ENCODE assay signal across 34 cellular contexts in the genomic region with DNA sequence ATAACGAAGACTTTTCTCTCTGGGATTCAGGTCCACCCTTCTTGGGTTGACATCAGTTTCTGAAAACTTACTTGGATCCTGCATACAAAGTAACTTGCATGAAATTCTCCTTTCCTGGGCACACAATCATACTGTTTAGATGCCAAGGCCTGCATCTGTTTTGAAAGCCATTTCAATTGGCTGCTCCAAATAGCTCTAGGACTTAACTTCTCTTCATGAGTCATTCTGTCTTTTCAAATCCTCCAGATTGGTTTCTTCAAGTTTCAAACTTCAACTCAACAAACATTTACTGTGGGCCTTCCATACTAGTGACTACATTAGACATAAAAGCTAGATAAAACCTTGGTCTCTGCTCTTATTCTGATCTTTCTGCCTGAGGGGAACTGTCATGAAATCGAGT. TPM values are rescaled to one million over a fixed set of nuclear protein-coding genes. Genes with fewer than 3 reads are reported as not detected.
DNase-seq lines count a peak whose midpoint lies in the region; ATAC-seq, FAIRE-seq and TF ChIP-seq lines count a peak whose summit lies in the region.
"Had no signal": no experiment of that assay in that cellular context is flagged by ENCODE, and none has a peak within 500 bp of the region (broad histone marks: within the 10 kb centered on the region; RNA-seq: fewer than 3 reads in every experiment).

No MANE protein-coding gene starts in this region.

- WGBS in psoas muscle, 3 donors, result 48 to 66% (median 52%) methylated on average over 2 of the region's 2 CpGs

- TF ChIP-seq POLR2A in GM12892 (IDR thresholded peaks at IDR 0.05; ENCODE audit: low read depth, low read length), result no peak

- no peak overlapping the region for H3K4me3 ChIP-seq in psoas muscle
- H3K4me3 ChIP-seq: ascending aorta, HAP-1, K562, pancreas, upper lobe of left lung had no signal

- FAIRE-seq in GM12892 (lab: Jason Lieb, UNC), result peak; percentile 80
- FAIRE-seq: K562, keratinocyte, pancreas had no signal

- H3K27ac ChIP-seq in psoas muscle, result peak overlapping the region; percentile 56
- H3K27ac ChIP-seq: ascending aorta, pancreas, upper lobe of left lung, VCaP had no signal

- no peaks in the 10 kb centered on the region for H3K9me3 Mint-ChIP-seq in brain
- H3K9me3 Mint-ChIP-seq: mesothelial cell of epicardium, nephron progenitor cell had no signal

- H3K4me1 ChIP-seq in psoas muscle, result peaks cover 31% of the 10 kb centered on the region
- H3K4me1 ChIP-seq: ascending aorta, HAP-1, pancreas, upper lobe of left lung had no signal

- TF ChIP-seq CTCF in brain (conservative IDR thresholded peaks at IDR 0.05) (no peak), psoas muscle (IDR thresholded peaks at IDR 0.05) (no peak)

- peaks cover 31% of the 10 kb centered on the region for H3K4me1 Mint-ChIP-seq in brain
- H3K4me1 Mint-ChIP-seq: CD14-positive monocyte had no signal

- H3K9me3 ChIP-seq in psoas muscle, result no peaks in the 10 kb centered on the region
- H3K9me3 ChIP-seq: ascending aorta, HAP-1, pancreas, upper lobe of left lung had no signal

- no peaks in the 10 kb centered on the region for H3K27me3 Mint-ChIP-seq in brain
- H3K27me3 Mint-ChIP-seq: activated naive CD8-positive, alpha-beta T cell had no signal

- H3K36me3 Mint-ChIP-seq in brain, result no peaks in the 10 kb centered on the region
- H3K36me3 Mint-ChIP-seq: activated naive CD8-positive, alpha-beta T cell; CD14-positive monocyte; mesothelial cell of epicardium had no signal

- H3K4me3 Mint-ChIP-seq in brain, result no peak overlapping the region
- H3K4me3 Mint-ChIP-seq: activated naive CD8-positive, alpha-beta T cell; CD14-positive monocyte; mesothelial cell of epicardium; nephron progenitor cell had no signal

- intact Hi-C loops in psoas muscle (cut with DNase I), result no loop called here

- H3K27me3 ChIP-seq in psoas muscle (ENCODE audit: insufficient read depth in 3 of 3, low read length in 2 of 3), result no peaks in the 10 kb centered on the region
- H3K27me3 ChIP-seq: ascending aorta, pancreas, upper lobe of left lung had no signal

- DNase-seq in GM12892 (ENCODE audit: insufficient read length) (no peak), psoas muscle (no peak), SK-N-DZ (ENCODE audit: low spot score) (no peak), DMS114 treated with DMSO at 0.1 percent for 48 hours (lab: John Stamatoyannopoulos, UW; ENCODE audit: unreplicated experiment) (no peak), OCI-M2 (lab: John Stamatoyannopoulos, UW; ENCODE audit: unreplicated experiment) (no peak)
- DNase-seq: activated CD4-positive, alpha-beta T cell treated with anti-CD3 and anti-CD28 coated beads for 48 hours; activated CD8-positive, alpha-beta memory T cell treated with anti-CD3 and anti-CD28 coated beads for 24 hours; activated effector memory CD4-positive, alpha-beta T cell treated with Interleukin-2 at 50 U/mL for 16 hours; caudate nucleus; DND-41; NCI-H446 treated with DMSO at 0.1 percent for 48 hours; nephron progenitor cell; pancreas; right cardiac atrium; SIG-M5; stimulated activated CD4-positive, alpha-beta T cell treated with anti-CD3 and anti-CD28 coated beads, Interleukin-4, amount 100 ng/mL, for 1 hour; substantia nigra; SW 1271; T-helper 9 cell; upper lobe of left lung had no signal

- peak overlapping the region in 3 of 5 experiments; percentile 1 to 79 (median 33) for H3K27ac Mint-ChIP-seq in brain
- H3K27ac Mint-ChIP-seq: activated naive CD8-positive, alpha-beta T cell; CD14-positive monocyte; mesothelial cell of epicardium; nephron progenitor cell had no signal

- peak; percentile 32 for ATAC-seq in HG02852 (IDR thresholded peaks at IDR 0.05; ENCODE audit: unreplicated experiment)
- peak in 1 of 4 donors; percentile 28 for ATAC-seq in psoas muscle
- ATAC-seq: K562, pancreas, right cardiac atrium had no signal

- H3K36me3 ChIP-seq in psoas muscle (ENCODE audit: insufficient read depth in 1 of 2, low read depth in 1 of 2), result no peaks in the 10 kb centered on the region
- H3K36me3 ChIP-seq: ascending aorta, HAP-1, pancreas, upper lobe of left lung had no signal

RNA-seq across cellular contexts. Expression of a gene that starts 54.8 kb away (rescaled TPM):
- polyA plus RNA-seq in GM12892 (2012; ENCODE audit: missing spikeins), result 4.3 TPM
- polyA plus RNA-seq in brain (ENCODE audit: insufficient read depth, low read depth, low replicate concordance), result not detected
- not detected for total RNA-seq in psoas muscle
- not detected for polyA plus RNA-seq in psoas muscle
- not detected in 2 replicates for polyA plus RNA-seq in SK-N-DZ (2014; cell fraction: cytosol; rRNA removed)
- not detected in 2 replicates for polyA plus RNA-seq in SK-N-DZ (2014; cell fraction: nucleus; rRNA removed)
- total RNA-seq: ascending aorta, dermis microvascular lymphatic vessel endothelial cell, HT1080, K562, liver, MCF 10A, mesothelial cell of epicardium, pancreas, right cardiac atrium, upper lobe of left lung had no signal
- polyA plus RNA-seq: CD14-positive monocyte, K562, keratinocyte, liver, pancreas, right cardiac atrium had no signal
